Comparison of ENCODE assay signal across 28 cellular contexts in genomic region chr10:118249714-118250113, GRCh38.
"Had no signal": no experiment of that assay in that cellular context is flagged by ENCODE, and none has a peak within 500 bp of the region (broad histone marks: within the 10 kb centered on the region; RNA-seq: fewer than 3 reads in every experiment).

No MANE protein-coding gene starts in this region.

- H3K36me3 ChIP-seq: colonic mucosa, esophagus muscularis mucosa, esophagus squamous epithelium, gastrocnemius medialis, gastroesophageal sphincter, heart left ventricle, heart right ventricle had no signal

- H3K27ac ChIP-seq: colonic mucosa, coronary artery, dorsolateral prefrontal cortex, epithelial cell of prostate, esophagus muscularis mucosa, esophagus squamous epithelium, foreskin keratinocyte, gastrocnemius medialis, gastroesophageal sphincter, heart left ventricle, heart right ventricle, hepatocyte had no signal

- H3K4me1 ChIP-seq: colonic mucosa, esophagus muscularis mucosa, esophagus squamous epithelium, gastrocnemius medialis, gastroesophageal sphincter, heart left ventricle, heart right ventricle had no signal

- H3K4me3 ChIP-seq: colonic mucosa, coronary artery, dorsolateral prefrontal cortex, esophagus muscularis mucosa, esophagus squamous epithelium, gastrocnemius medialis, gastroesophageal sphincter, heart left ventricle, heart right ventricle, hepatocyte had no signal

- H3K9me3 ChIP-seq: colonic mucosa, esophagus muscularis mucosa, esophagus squamous epithelium, gastrocnemius medialis, gastroesophageal sphincter, heart left ventricle, heart right ventricle had no signal

- FAIRE-seq: colon, endometrium, endothelial cell of umbilical vein, frontal cortex had no signal

- DNase-seq: colonic mucosa; cortex of kidney; dermis blood vessel endothelial cell; dorsolateral prefrontal cortex; effector CD4-positive, alpha-beta T cell; effector CD8-positive, alpha-beta T cell; effector memory CD4-positive, alpha-beta T cell; effector memory CD8-positive, alpha-beta T cell; endodermal cell; erythroblast; esophagus squamous epithelium; foreskin fibroblast; foreskin melanocyte; gastrocnemius medialis; glutamatergic neuron; head of caudate nucleus; heart left ventricle; heart right ventricle had no signal
